ENCODE assay signal across 11 cellular contexts in the genomic region with DNA sequence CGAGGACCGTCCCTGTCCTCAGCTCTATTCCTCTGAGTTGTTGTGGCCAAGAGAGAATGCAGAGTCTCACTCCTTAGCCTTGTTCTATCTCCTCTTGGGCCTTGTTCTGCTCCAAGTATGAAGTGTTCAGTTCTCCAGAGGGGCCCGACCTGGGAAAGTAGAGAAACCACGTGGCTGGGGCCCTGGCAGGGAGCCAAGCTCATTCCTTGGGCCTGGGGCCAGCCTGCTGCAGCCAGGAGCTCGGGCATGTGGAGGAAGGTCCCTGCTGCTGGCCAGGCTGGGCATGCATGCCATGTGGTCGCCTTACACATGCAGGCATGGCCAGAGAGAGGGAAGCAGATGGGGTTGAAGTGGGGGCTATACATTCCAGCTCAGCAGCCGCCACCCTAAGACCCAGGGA.
A peak's percentile ranks its signal among the peaks of the same experiment; 100 is the strongest.
DNase-seq lines count a peak whose midpoint lies in the region; ATAC-seq and TF ChIP-seq lines count a peak whose summit lies in the region.
"Had no signal": no experiment of that assay in that cellular context is flagged by ENCODE, and none has a peak within 500 bp of the region (broad histone marks: within the 10 kb centered on the region; RNA-seq: fewer than 3 reads in every experiment).

No MANE protein-coding gene starts in this region.

- no peaks in the 10 kb centered on the region; the same call in 2 of the 3 replicates for H3K36me3 Mint-ChIP-seq in GM23338 (ENCODE audit: low read depth)

- no peak overlapping the region for H3K4me2 ChIP-seq in GM23338

- WGBS in right cardiac atrium: 40% methylated on average over 7 of the region's 7 CpGs
- WGBS in stomach, 5 donors: 29 to 49% (median 48%) methylated on average over 7 of the region's 7 CpGs

- H3K27me3 ChIP-seq in right cardiac atrium (ENCODE audit: control insufficient read depth, insufficient read depth): no peaks in the 10 kb centered on the region
- H3K27me3 ChIP-seq in stomach: no peaks in the 10 kb centered on the region
- no peaks in the 10 kb centered on the region for H3K27me3 ChIP-seq in GM23338 (ENCODE audit: insufficient read depth)
- H3K27me3 ChIP-seq: dorsolateral prefrontal cortex had no signal

- no peak overlapping the region for H2AFZ ChIP-seq in GM23338

- DNase-seq in LHCN-M2 (ENCODE audit: low read depth) (peak; percentile 15), astrocyte of the spinal cord (ENCODE audit: low read depth, low spot score) (peak; percentile 59), right cardiac atrium (peak in 2 of 3 donors; percentile 84 to 87), stomach (peak; percentile 74), NCI-H1092 (lab: John Stamatoyannopoulos, UW) (no peak), GM23338 (ENCODE audit: low spot score) (no peak), activated gamma-delta T cell (lab: John Stamatoyannopoulos, UW) (no peak)
- DNase-seq: activated T-cell treated with anti-CD3 and anti-CD28 coated beads, Interleukin-2, amount 50 U/mL, for 1 hour; DMS153 had no signal

- TF ChIP-seq CTCF in astrocyte of the spinal cord (IDR thresholded peaks at IDR 0.05; ENCODE audit: low read depth, low read length): no peak
- no peak for TF ChIP-seq CTCF in stomach (IDR thresholded peaks at IDR 0.05)
- no peak for TF ChIP-seq CTCF in GM23338 (conservative IDR thresholded peaks at IDR 0.05; ENCODE audit: low read depth in 2 of 2)

- peaks cover 16% of the 10 kb centered on the region for H3K4me1 ChIP-seq in right cardiac atrium (ENCODE audit: control insufficient read depth, insufficient read depth, low read length)
- H3K4me1 ChIP-seq in stomach: peaks cover 0 to 38% (median 24%) of the 10 kb centered on the region in 4 donors
- H3K4me1 ChIP-seq in GM23338 (ENCODE audit: insufficient read depth): no peaks in the 10 kb centered on the region

- H3K27ac ChIP-seq in right cardiac atrium (ENCODE audit: low read length): no peak overlapping the region
- H3K27ac ChIP-seq in stomach: peak overlapping the region in 1 of 5 donors; percentile 33
- H3K27ac ChIP-seq in GM23338 (ENCODE audit: low read depth): no peak overlapping the region
- H3K27ac ChIP-seq: dorsolateral prefrontal cortex had no signal

- H3K9me2 ChIP-seq in GM23338 (ENCODE audit: insufficient read depth): no peaks in the 10 kb centered on the region

- peak; percentile 28 to 58 for ATAC-seq in right cardiac atrium
- no peak for ATAC-seq in GM23338
- ATAC-seq in HG03520 (IDR thresholded peaks at IDR 0.05; ENCODE audit: unreplicated experiment): no peak

- in situ Hi-C loops in astrocyte of the spinal cord (cut with HindIII; ENCODE audit: low sequenced_read_pairs): no loop called here

- no peaks in the 10 kb centered on the region for H3F3A ChIP-seq in GM23338 (replicated peaks; ENCODE audit: low read depth)

- TF ChIP-seq EP300 in stomach (IDR thresholded peaks at IDR 0.05): no peak

- H3K9me3 Mint-ChIP-seq in GM23338: no peaks in the 10 kb centered on the region

- TF ChIP-seq POLR2A in stomach (IDR thresholded peaks at IDR 0.05): no peak

- H3K9me3 ChIP-seq in right cardiac atrium (ENCODE audit: control insufficient read depth, low read length) (no peaks in the 10 kb centered on the region), stomach (no peaks in the 10 kb centered on the region)

- H3K27ac Mint-ChIP-seq in GM23338: no peak overlapping the region

- no peak overlapping the region for H3K4me3 ChIP-seq in astrocyte of the spinal cord (ENCODE audit: low read depth, low read length)
- H3K4me3 ChIP-seq in right cardiac atrium (ENCODE audit: low read length): no peak overlapping the region
- no peak overlapping the region for H3K4me3 ChIP-seq in stomach
- no peak overlapping the region for H3K4me3 ChIP-seq in GM23338
- H3K4me3 ChIP-seq: dorsolateral prefrontal cortex had no signal

- no peak overlapping the region for H3K4me3 Mint-ChIP-seq in GM23338

- H3K79me2 ChIP-seq in GM23338 (replicated peaks; ENCODE audit: insufficient read depth): no peaks in the 10 kb centered on the region

- peaks cover 6% of the 10 kb centered on the region for H3K27me3 Mint-ChIP-seq in GM23338 (ENCODE audit: insufficient read depth, low read depth, poor library complexity)

- intact Hi-C loops in right cardiac atrium (cut with DNase I): no loop called here
- intact Hi-C loops in stomach (cut with DNase I; ENCODE audit: low total_unique reads): no loop called here

- H4K20me1 ChIP-seq in GM23338 (replicated peaks; ENCODE audit: insufficient read depth): no peaks in the 10 kb centered on the region

- no peaks in the 10 kb centered on the region for H3K36me3 ChIP-seq in stomach
- no peaks in the 10 kb centered on the region for H3K36me3 ChIP-seq in GM23338 (ENCODE audit: insufficient read depth)

- peaks cover 5% of the 10 kb centered on the region; the same call in 2 of the 3 replicates for H3K4me1 Mint-ChIP-seq in GM23338

TF ChIP-seq in GM23338, 12 proteins besides CTCF, POLR2A, EP300 and RAD21:
- no peak for TF ChIP-seq JUNB (IDR thresholded peaks at IDR 0.05; ENCODE audit: unreplicated experiment)
- TF ChIP-seq ZNF114 (CRISPR knock-in tag; IDR thresholded peaks at IDR 0.05): no peak
- no peak for TF ChIP-seq POLR2AphosphoS5 (IDR thresholded peaks at IDR 0.05; ENCODE audit: low read depth)

Comparison
In these comparisons a context has a peak if more than half of its experiments do, and no peak if none do; other contexts are left out.
1. DNase-seq: peak in LHCN-M2 (single experiment), astrocyte of the spinal cord (single experiment), right cardiac atrium (2 of 3) and stomach (single experiment); none in NCI-H1092 (single experiment), GM23338 (single experiment) and activated gamma-delta T cell (single experiment).
2. ATAC-seq: peak in right cardiac atrium (2 of 2); none in GM23338 (single experiment) and HG03520 (single experiment).